ENCODE assay signal across 13 cellular contexts in genomic region chr2:24339856-24340262, GRCh38.
"Had no signal": no experiment of that assay in that cellular context is flagged by ENCODE, and none has a peak within 500 bp of the region (broad histone marks: within the 10 kb centered on the region; RNA-seq: fewer than 3 reads in every experiment).

No MANE protein-coding gene starts in this region.

- H3K4me1 Mint-ChIP-seq: neural progenitor cell had no signal

- H3K9me3 Mint-ChIP-seq: neural progenitor cell had no signal

- DNase-seq: activated CD4-positive, alpha-beta T cell treated with anti-CD3 and anti-CD28 coated beads, Interleukin-2, amount 50 U/mL, for 1 hour; activated CD4-positive, CD25-positive, alpha-beta regulatory T cell; activated effector memory CD4-positive, alpha-beta T cell treated with anti-CD3 and anti-CD28 coated beads, Interleukin-2, amount 50 U/mL, for 16 hours; heart left ventricle; left colon; retina; stimulated activated CD4-positive, alpha-beta T cell treated with anti-CD3 and anti-CD28 coated beads, Interleukin-4, amount 100 ng/mL, for 4 hours; T-helper 1 cell had no signal

- H3K4me3 Mint-ChIP-seq: neural progenitor cell had no signal

- H3K27ac Mint-ChIP-seq: neural progenitor cell had no signal

- H3K4me3 ChIP-seq: cardiac muscle cell, heart left ventricle, neural progenitor cell, SK-N-MC, skin epidermis, tibial nerve had no signal

- H3K27me3 ChIP-seq: cardiac muscle cell, heart left ventricle, neural progenitor cell, tibial nerve had no signal

- H3K36me3 Mint-ChIP-seq: neural progenitor cell had no signal

- H3K27ac ChIP-seq: cardiac muscle cell, heart left ventricle, neural progenitor cell, SK-N-MC, skin epidermis, tibial nerve had no signal

- H3K36me3 ChIP-seq: cardiac muscle cell, heart left ventricle, neural progenitor cell, tibial nerve had no signal

- H3K4me1 ChIP-seq: neural progenitor cell had no signal

- H3K9me3 ChIP-seq: heart left ventricle, tibial nerve had no signal
